Comparison of ENCODE assay signal across 8 cellular contexts in the genomic region with DNA sequence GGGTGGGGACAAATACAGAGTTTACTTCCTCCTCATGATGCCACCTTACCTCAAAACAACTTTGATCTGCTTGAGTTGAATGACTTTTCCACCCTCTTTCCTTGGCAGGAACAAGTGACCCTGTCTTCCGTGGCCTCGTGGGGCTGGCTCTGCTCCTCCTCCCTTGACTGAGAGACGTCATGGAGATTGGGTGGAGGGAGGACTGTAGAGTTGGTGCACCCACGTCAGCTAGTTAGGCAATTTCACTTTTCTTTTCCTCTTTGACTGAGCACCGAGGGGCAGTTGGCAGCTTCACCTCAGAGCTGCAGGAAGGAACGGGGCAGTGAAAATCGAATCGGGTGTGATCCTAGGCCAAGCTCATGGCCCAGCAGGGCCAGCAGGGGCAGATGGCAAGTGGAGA. TPM values are rescaled to one million over a fixed set of nuclear protein-coding genes. Genes with fewer than 3 reads are reported as not detected.
DNase-seq lines count a peak whose midpoint lies in the region; ATAC-seq lines count a peak whose summit lies in the region.

SP140 (plus strand) TSS at position 251 of the 400 bp plus-strand sequence; CDS start at position 360, 109 bp downstream.

- peak; percentile 85 for DNase-seq in activated CD4-positive, alpha-beta T cell treated with anti-CD3 and anti-CD28 coated beads for 48 hours
- peak; percentile 64 to 89 for DNase-seq in stimulated activated CD4-positive, alpha-beta T cell treated with anti-CD3 and anti-CD28 coated beads, Interleukin-4, amount 100 ng/mL, for 4 hours
- DNase-seq in mesenchymal stem cell (no peak), KBM-7 (no peak), ecto neural progenitor cell (ENCODE audit: low spot score) (no peak)

- no peak within 1 kb of the TSS for H3K23ac ChIP-seq in mesenchymal stem cell (ENCODE audit: low read length in 2 of 2)

- no peak within 1 kb of the TSS for H3K27ac ChIP-seq in mesenchymal stem cell (ENCODE audit: low read length, poor library complexity, severe bottlenecking)

- no peak within 1 kb of the TSS for H2BK12ac ChIP-seq in mesenchymal stem cell (ENCODE audit: low read length in 2 of 2)

- no peak within 1 kb of the TSS for H2AK5ac ChIP-seq in mesenchymal stem cell (ENCODE audit: low read length, severe bottlenecking)

- no peaks in the 10 kb centered on the region for H3K79me1 ChIP-seq in mesenchymal stem cell (replicated peaks; ENCODE audit: low read length, poor library complexity, severe bottlenecking)

- H2AFZ ChIP-seq in mesenchymal stem cell (ENCODE audit: low read depth, low read length) = no peak within 1 kb of the TSS

- H3K27me3 ChIP-seq in mesenchymal stem cell (ENCODE audit: control insufficient read depth in 1 of 2, insufficient read depth in 1 of 2, low read length in 2 of 2) = no peaks in the 10 kb centered on the region

- no peak within 1 kb of the TSS for H4K91ac ChIP-seq in mesenchymal stem cell (ENCODE audit: low read length)

- peaks cover 6% of the 10 kb centered on the region for H3K9me3 ChIP-seq in mesenchymal stem cell (ENCODE audit: control insufficient read depth, low read length)

- H3K4me2 ChIP-seq in mesenchymal stem cell (ENCODE audit: low read length, poor library complexity, severe bottlenecking) = no peak within 1 kb of the TSS

- no peak within 1 kb of the TSS for H2BK15ac ChIP-seq in mesenchymal stem cell (ENCODE audit: low read depth, poor library complexity, severe bottlenecking)

- no peaks in the 10 kb centered on the region for H3K36me3 ChIP-seq in mesenchymal stem cell (ENCODE audit: control insufficient read depth in 1 of 2, insufficient read depth in 2 of 2, low read depth in 1 of 2, low read length in 2 of 2)

- peaks cover 3% of the 10 kb centered on the region for H3K4me1 ChIP-seq in mesenchymal stem cell (ENCODE audit: control insufficient read depth, insufficient read depth, low read depth, low read length)

- no peak within 1 kb of the TSS for H2BK120ac ChIP-seq in mesenchymal stem cell (ENCODE audit: low read depth, low read length)

- peak; percentile 80 for ATAC-seq in GM18867 (IDR thresholded peaks at IDR 0.05; ENCODE audit: unreplicated experiment)
- peak; percentile 70 for ATAC-seq in HG03039 (IDR thresholded peaks at IDR 0.05; ENCODE audit: unreplicated experiment)
- ATAC-seq in esophagus mucosa = peak; percentile 68

- no peak within 1 kb of the TSS for H3K4me3 ChIP-seq in mesenchymal stem cell (ENCODE audit: insufficient read depth in 1 of 2, low read depth in 1 of 2, low read length in 2 of 2)

- no peak within 1 kb of the TSS for H3K4ac ChIP-seq in mesenchymal stem cell (ENCODE audit: low read depth in 1 of 2, low read length in 2 of 2)

- no peak within 1 kb of the TSS for H3K14ac ChIP-seq in mesenchymal stem cell (ENCODE audit: low read length in 2 of 2)

- 93% methylated on average over 8 of the region's 8 CpGs for WGBS in mesenchymal stem cell

- H4K8ac ChIP-seq in mesenchymal stem cell (ENCODE audit: low read length) = no peak within 1 kb of the TSS

- in situ Hi-C loops in KBM-7 (cut with MboI; ENCODE audit: low pct_unique_long_range_greater_than_20kb, low sequenced_read_pairs) = no loop called here

- no peak within 1 kb of the TSS for H2BK5ac ChIP-seq in mesenchymal stem cell (ENCODE audit: low read depth, low read length, poor library complexity, severe bottlenecking)

- no peak within 1 kb of the TSS for H3K9ac ChIP-seq in mesenchymal stem cell (ENCODE audit: low read length)

- no peak within 1 kb of the TSS for H3K18ac ChIP-seq in mesenchymal stem cell (ENCODE audit: low read depth in 1 of 2, low read length in 2 of 2)

RNA-seq across cellular contexts. Expression of gene SP140, which starts in this region (rescaled TPM):
- 0.96 TPM for total RNA-seq in esophagus mucosa
- 3.0 TPM for polyA plus RNA-seq in mesenchymal stem cell (2013, experiment 1 of 2)
- polyA plus RNA-seq in mesenchymal stem cell (2013, experiment 2 of 2) = 3.6 TPM

Comparison
In these comparisons a context has a peak if more than half of its experiments do, and no peak if none do; other contexts are left out.
1. Peak in ATAC-seq in esophagus mucosa; RNA of the gene not detected or under 1 TPM.
2. DNase-seq: peak in activated CD4-positive, alpha-beta T cell treated with anti-CD3 and anti-CD28 coated beads for 48 hours (single experiment) and stimulated activated CD4-positive, alpha-beta T cell treated with anti-CD3 and anti-CD28 coated beads, Interleukin-4, amount 100 ng/mL, for 4 hours (2 of 2); none in mesenchymal stem cell (single experiment), KBM-7 (single experiment) and ecto neural progenitor cell (single experiment).
3. Peak in every context shown above with its lines, with median percentiles within 50 percentile points of each other: ATAC-seq.